In the genomic region with DNA sequence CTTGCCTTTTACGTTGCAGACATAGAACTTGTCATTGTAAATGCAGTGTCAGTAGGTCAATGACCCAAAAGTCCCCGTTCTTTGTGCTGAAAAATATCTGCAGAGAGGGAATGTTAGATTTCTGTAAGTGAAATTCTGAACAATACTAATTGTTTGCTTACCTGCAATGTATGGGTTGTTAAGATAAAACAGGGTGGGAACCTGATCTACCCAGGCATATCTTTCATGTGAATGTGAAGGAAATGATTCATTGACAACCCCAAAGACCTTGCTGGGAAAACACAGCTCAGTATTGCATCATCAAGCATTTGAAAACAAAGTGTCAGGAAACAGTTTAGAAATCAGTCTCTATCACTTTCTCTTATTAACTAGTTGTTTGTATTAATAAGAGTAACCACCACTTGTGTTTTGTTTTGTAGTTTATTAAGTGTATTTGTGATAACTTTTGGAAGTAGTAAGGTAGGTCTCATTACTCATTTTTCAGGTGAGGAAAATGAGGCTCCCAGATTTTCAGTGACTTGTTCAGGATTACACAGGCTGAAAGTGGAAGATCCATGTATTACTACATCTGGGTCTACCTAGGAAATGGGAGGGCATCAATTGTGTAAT, we compare ENCODE assay signal across 10 cellular contexts. TPM values are rescaled to one million over a fixed set of nuclear protein-coding genes. Genes with fewer than 3 reads are reported as not detected.
DNase-seq lines count a peak whose midpoint lies in the region; ATAC-seq, FAIRE-seq and TF ChIP-seq lines count a peak whose summit lies in the region.
"Had no signal": no experiment of that assay in that cellular context is flagged by ENCODE, and none has a peak within 500 bp of the region (broad histone marks: within the 10 kb centered on the region; RNA-seq: fewer than 3 reads in every experiment).

No MANE protein-coding gene starts in this region.

- H3K9me2 ChIP-seq in PC-9 (ENCODE audit: insufficient read depth), result no peaks in the 10 kb centered on the region

- BruUV-seq in PC-9 (replicated peaks; lab: Mats Ljungman, UMichigan), result TSS peak; percentile 76

- H3K4me1 ChIP-seq in PC-9 (replicated peaks; ENCODE audit: insufficient read depth), result peaks cover 41% of the 10 kb centered on the region

- POLR2A ChIA-PET in PC-9 (lab: Charles Lee; ENCODE audit: unreplicated experiment), result interaction anchor here (0.6 to 0.7 kb wide), 4 partner anchors 44 to 438 kb away, joined by 3 to 8 read pairs (median 4); no protein-coding TSS in a partner anchor

- peak overlapping the region; percentile 34; the same call in 1 of the 2 replicates for H3K4me3 ChIP-seq in PC-9

- H3K36me3 ChIP-seq in PC-9 (ENCODE audit: low read depth), result peaks cover 12% of the 10 kb centered on the region; the same call in 1 of the 2 replicates

- no peaks in the 10 kb centered on the region for H3K27me3 ChIP-seq in PC-9 (ENCODE audit: insufficient read depth, low read depth)

- H3K4me3 Mint-ChIP-seq in endothelial cell (ENCODE audit: unreplicated experiment), result no peak overlapping the region
- H3K4me3 Mint-ChIP-seq in nephron, result no peak overlapping the region
- H3K4me3 Mint-ChIP-seq: dendritic cell treated with granulocyte-macrophage colony-stimulating factor and Interleukin-4, amounts not matched to agents 40 ng/mL and 50 ng/mL, for 4 days had no signal

- H3K9me3 ChIP-seq in PC-9 (ENCODE audit: insufficient read depth, low read depth), result peaks cover 15% of the 10 kb centered on the region

- H3K27ac ChIP-seq in PC-9, result peak overlapping the region; percentile 95

- intact Hi-C loops in PC-9 (cut with micrococcal nuclease; ENCODE audit: unreplicated experiment), result loop anchor here (1.0 to 10.0 kb wide), 5 partner anchors 25 to 534 kb away; no protein-coding TSS in a partner anchor

- peak; percentile 61 for ATAC-seq in GM19043 (IDR thresholded peaks at IDR 0.05; ENCODE audit: low read depth, unreplicated experiment)

- TF ChIP-seq CTCF in PC-9 (conservative IDR thresholded peaks at IDR 0.05), result no peak
- no peak for TF ChIP-seq CTCF in endothelial cell (IDR thresholded peaks at IDR 0.05; ENCODE audit: unreplicated experiment)
- no peak for TF ChIP-seq CTCF in nephron (IDR thresholded peaks at IDR 0.05; ENCODE audit: unreplicated experiment in 3 of 3)

- peak; percentile 39 for FAIRE-seq in A204.1 (lab: Jason Lieb, UNC)
- FAIRE-seq: GM18507 had no signal

- H3K27ac Mint-ChIP-seq in endothelial cell (ENCODE audit: unreplicated experiment) (peak overlapping the region; percentile 98), nephron (peak overlapping the region; percentile 68 to 86 (median 82))
- H3K27ac Mint-ChIP-seq: dendritic cell treated with granulocyte-macrophage colony-stimulating factor and Interleukin-4, amounts not matched to agents 40 ng/mL and 50 ng/mL, for 4 days had no signal

- no peak overlapping the region; the same call in 1 of the 2 replicates for H2AFZ ChIP-seq in PC-9

- H3K9me3 Mint-ChIP-seq in endothelial cell (ENCODE audit: unreplicated experiment), result no peaks in the 10 kb centered on the region
- H3K9me3 Mint-ChIP-seq in nephron, result peaks cover 13% of the 10 kb centered on the region
- H3K9me3 Mint-ChIP-seq: dendritic cell treated with granulocyte-macrophage colony-stimulating factor and Interleukin-4, amounts not matched to agents 40 ng/mL and 50 ng/mL, for 4 days had no signal

- peaks cover 36% of the 10 kb centered on the region for H3K4me1 Mint-ChIP-seq in endothelial cell (ENCODE audit: unreplicated experiment)
- H3K4me1 Mint-ChIP-seq in nephron, result peaks cover 25% of the 10 kb centered on the region

- H3K4me2 ChIP-seq in PC-9, result peak overlapping the region; percentile 58

- peaks cover 39% of the 10 kb centered on the region for H3F3A ChIP-seq in PC-9 (ENCODE audit: insufficient read depth, low read depth)

- H3K36me3 Mint-ChIP-seq in endothelial cell (ENCODE audit: low read depth, unreplicated experiment) (peaks cover 7% of the 10 kb centered on the region), nephron (ENCODE audit: low read depth) (peaks cover 9% of the 10 kb centered on the region)

- peaks cover 5% of the 10 kb centered on the region for H3K27me3 Mint-ChIP-seq in endothelial cell (ENCODE audit: unreplicated experiment)
- H3K27me3 Mint-ChIP-seq in nephron (ENCODE audit: low read depth), result no peaks in the 10 kb centered on the region
- H3K27me3 Mint-ChIP-seq: dendritic cell treated with granulocyte-macrophage colony-stimulating factor and Interleukin-4, amounts not matched to agents 40 ng/mL and 50 ng/mL, for 4 days had no signal

- no peaks in the 10 kb centered on the region for H4K20me1 ChIP-seq in PC-9 (ENCODE audit: insufficient read depth)

- DNase-seq in PC-9, result peak; percentile 28 to 98
- DNase-seq in endothelial cell (ENCODE audit: low spot score), result no peak
- DNase-seq in NCI-H2171 treated with DMSO at 0.1 percent for 48 hours (lab: John Stamatoyannopoulos, UW), result no peak
- no peak for DNase-seq in retina
- DNase-seq in NCI-H128 (lab: John Stamatoyannopoulos, UW; ENCODE audit: unreplicated experiment), result no peak

- CTCF ChIA-PET in PC-9 (lab: Charles Lee), result no interaction called here

- H3K79me2 ChIP-seq in PC-9 (ENCODE audit: low read depth), result no peaks in the 10 kb centered on the region

RNA-seq across cellular contexts. Expression of a gene that starts 57.9 kb away (rescaled TPM):
- total RNA-seq in PC-9 (2021) (193 and 322 TPM in 2 replicates), endothelial cell (ENCODE audit: unreplicated experiment) (249 TPM)

Comparison
In these comparisons a context has a peak if more than half of its experiments do, and no peak if none do; other contexts are left out.
1. DNase-seq: peak in PC-9 (2 of 2); none in endothelial cell (single experiment), NCI-H2171 treated with DMSO at 0.1 percent for 48 hours (single experiment), retina (single experiment) and NCI-H128 (single experiment).